ENCODE assay signal across 23 cellular contexts in genomic region chr4:123110685-123111084, GRCh38.
"Had no signal": no experiment of that assay in that cellular context is flagged by ENCODE, and none has a peak within 500 bp of the region (broad histone marks: within the 10 kb centered on the region; RNA-seq: fewer than 3 reads in every experiment).

No MANE protein-coding gene starts in this region.

- ATAC-seq: body of pancreas; naive thymus-derived CD8-positive, alpha-beta T cell; right lobe of liver; stimulated activated naive B cell treated with anti-CD40 and anti-IgM and Interleukin-4, amounts not matched to agents 10 μg/mL and 1 μg/mL and 100 μg/mL, for 72 hours had no signal

- DNase-seq: activated CD4-positive, alpha-beta memory T cell treated with anti-CD3 and anti-CD28 coated beads, Interleukin-2, amount 10 ng/mL, durations not matched to agents 7 days and 5 days; activated CD4-positive, alpha-beta T cell treated with anti-CD3 and anti-CD28 coated beads for 48 hours; activated CD4-positive, CD25-positive, alpha-beta regulatory T cell; activated naive CD4-positive, alpha-beta T cell treated with Interleukin-2 at 50 U/mL for 16 hours; activated naive CD8-positive, alpha-beta T cell treated with anti-CD3 and anti-CD28 coated beads, Interleukin-2, amount 10 ng/mL, durations not matched to agents 7 days and 5 days; activated T-cell treated with anti-CD3 and anti-CD28 coated beads, Interleukin-2, amount 50 U/mL, for 1 hour; body of pancreas; caudate nucleus; dorsolateral prefrontal cortex; gastrocnemius medialis; heart right ventricle; mesendoderm; naive thymus-derived CD8-positive, alpha-beta T cell; ovary; right lobe of liver; spleen; stimulated activated naive B cell treated with anti-CD40 and anti-IgM and Interleukin-4, amounts not matched to agents 10 μg/mL and 1 μg/mL and 100 μg/mL, for 72 hours; T-helper 1 cell; T1000 had no signal

- H3K4me1 ChIP-seq: right lobe of liver, spleen had no signal

- H3K4me3 Mint-ChIP-seq: activated CD4-positive, alpha-beta memory T cell treated with anti-CD3 and anti-CD28 coated beads, Interleukin-2, amount 10 ng/mL, durations not matched to agents 7 days and 5 days; activated naive CD8-positive, alpha-beta T cell treated with anti-CD3 and anti-CD28 coated beads, Interleukin-2, amount 10 ng/mL, durations not matched to agents 7 days and 5 days; naive thymus-derived CD8-positive, alpha-beta T cell; stimulated activated naive B cell treated with anti-CD40 and anti-IgM and Interleukin-4, amounts not matched to agents 10 μg/mL and 1 μg/mL and 100 μg/mL, for 72 hours had no signal

- H3K36me3 ChIP-seq: gastrocnemius medialis, heart right ventricle, ovary, right lobe of liver, thoracic aorta had no signal

- FAIRE-seq: colon had no signal

- H3K27me3 ChIP-seq: body of pancreas, dorsolateral prefrontal cortex, gastrocnemius medialis, heart right ventricle, ovary, right lobe of liver, spleen had no signal

- H3K27ac Mint-ChIP-seq: activated CD4-positive, alpha-beta memory T cell treated with anti-CD3 and anti-CD28 coated beads, Interleukin-2, amount 10 ng/mL, durations not matched to agents 7 days and 5 days; activated naive CD8-positive, alpha-beta T cell treated with anti-CD3 and anti-CD28 coated beads, Interleukin-2, amount 10 ng/mL, durations not matched to agents 7 days and 5 days; activated T-helper 2 cell treated with anti-CD3 and anti-CD28 coated beads, Interferon-gamma antibody, Interleukin-2, Interleukin-4, amounts not matched to agents 10 μg/mL and 5 μg/mL and 100 μg/mL, durations not matched to agents 14 hours and 24 hours and 36 hours; naive thymus-derived CD8-positive, alpha-beta T cell; stimulated activated naive B cell treated with anti-CD40 and anti-IgM and Interleukin-4, amounts not matched to agents 10 μg/mL and 1 μg/mL and 100 μg/mL, for 72 hours had no signal

- H3K27ac ChIP-seq: body of pancreas, dorsolateral prefrontal cortex, epithelial cell of prostate, gastrocnemius medialis, ovary, right lobe of liver, spleen, thoracic aorta had no signal

- H3K4me1 Mint-ChIP-seq: activated CD4-positive, alpha-beta memory T cell treated with anti-CD3 and anti-CD28 coated beads, Interleukin-2, amount 10 ng/mL, durations not matched to agents 7 days and 5 days; activated naive CD8-positive, alpha-beta T cell treated with anti-CD3 and anti-CD28 coated beads, Interleukin-2, amount 10 ng/mL, durations not matched to agents 7 days and 5 days; naive thymus-derived CD8-positive, alpha-beta T cell; stimulated activated naive B cell treated with anti-CD40 and anti-IgM and Interleukin-4, amounts not matched to agents 10 μg/mL and 1 μg/mL and 100 μg/mL, for 72 hours had no signal

- H3K9me3 ChIP-seq: body of pancreas, gastrocnemius medialis, ovary, right lobe of liver, thoracic aorta had no signal

- H3K27me3 Mint-ChIP-seq: activated CD4-positive, alpha-beta memory T cell treated with anti-CD3 and anti-CD28 coated beads, Interleukin-2, amount 10 ng/mL, durations not matched to agents 7 days and 5 days; activated naive CD8-positive, alpha-beta T cell treated with anti-CD3 and anti-CD28 coated beads, Interleukin-2, amount 10 ng/mL, durations not matched to agents 7 days and 5 days; naive thymus-derived CD8-positive, alpha-beta T cell; stimulated activated naive B cell treated with anti-CD40 and anti-IgM and Interleukin-4, amounts not matched to agents 10 μg/mL and 1 μg/mL and 100 μg/mL, for 72 hours had no signal

- H3K4me3 ChIP-seq: body of pancreas, dorsolateral prefrontal cortex, gastrocnemius medialis, heart right ventricle, ovary, right lobe of liver, spleen, thoracic aorta had no signal
